ENCODE assay signal across 6 cellular contexts in genomic region chr12:65758401-65758800, GRCh38.
"Had no signal": no experiment of that assay in that cellular context is flagged by ENCODE, and none has a peak within 500 bp of the region (broad histone marks: within the 10 kb centered on the region; RNA-seq: fewer than 3 reads in every experiment).

No MANE protein-coding gene starts in this region.

- H3K4me3 ChIP-seq: K562 had no signal

- DNase-seq: IMR-90, KBM-7, KG1 had no signal

- FAIRE-seq: HepG2, HTR-8/SVneo, K562 had no signal
